In genomic region chr6:53437557-53438202, GRCh38 we compare ENCODE assay signal across 8 cellular contexts.
DNase-seq lines count a peak whose midpoint lies in the region; ATAC-seq, FAIRE-seq and TF ChIP-seq lines count a peak whose summit lies in the region.

No MANE protein-coding gene starts in this region.

- H3K36me3 ChIP-seq in liver (ENCODE audit: control insufficient read depth in 4 of 4, insufficient read depth in 3 of 4, low read depth in 1 of 4, low read length in 3 of 4), result no peaks in the 10 kb centered on the region

- TF ChIP-seq RAD21 in liver (IDR thresholded peaks at IDR 0.05), result peak; percentile 93 to 94

- H3K4me1 ChIP-seq in liver (ENCODE audit: control insufficient read depth in 4 of 4, insufficient read depth in 4 of 4, low read length in 3 of 4), result peaks cover 5 to 33% (median 16%) of the 10 kb centered on the region in 4 donors

- DNase-seq in Ammon's horn (ENCODE audit: low spot score), result peak; percentile 58
- DNase-seq in HuH-7.5 (ENCODE audit: low spot score), result peak; percentile 20
- DNase-seq in RPMI8226, result peak; percentile 52
- peak; percentile 95 for DNase-seq in choroid plexus epithelial cell (ENCODE audit: low read depth)
- DNase-seq in urothelium cell line (ENCODE audit: low spot score), result peak; percentile 67

- H3K4me3 ChIP-seq in choroid plexus epithelial cell (ENCODE audit: low read depth, low read length) (no peak overlapping the region), liver (ENCODE audit: low read depth in 1 of 3, low read length in 3 of 3) (no peak overlapping the region)

- no peaks in the 10 kb centered on the region for H3K9me3 ChIP-seq in liver (ENCODE audit: control insufficient read depth in 4 of 4, low read length in 3 of 4)

- H3K27ac ChIP-seq in liver (ENCODE audit: low read depth in 1 of 2, low read length in 2 of 2), result peak overlapping the region; percentile 24 to 43

- ATAC-seq in HG03571 (IDR thresholded peaks at IDR 0.05; ENCODE audit: unreplicated experiment), result no peak

- FAIRE-seq in urothelium cell line (lab: Jason Lieb, UNC), result peak; percentile 44

- TF ChIP-seq CTCF in GM12873 (IDR thresholded peaks at IDR 0.05; ENCODE audit: insufficient read depth, low read depth, low read length, missing control alignments), result peak; percentile 63
- peak; percentile 81 for TF ChIP-seq CTCF in choroid plexus epithelial cell (conservative IDR thresholded peaks at IDR 0.05; ENCODE audit: low read depth, low read length)
- peak; percentile 76 for TF ChIP-seq CTCF in liver (IDR thresholded peaks at IDR 0.05; ENCODE audit: low read depth, low read length, missing input control)

- no peak overlapping the region for H3K9ac ChIP-seq in liver (ENCODE audit: low read depth in 1 of 2, low read length in 2 of 2)

- no peaks in the 10 kb centered on the region for H3K27me3 ChIP-seq in liver (ENCODE audit: control insufficient read depth in 4 of 4, insufficient read depth in 4 of 4, low read length in 3 of 4)

- WGBS in liver, result 44% methylated on average over 5 of the region's 5 CpGs

TF ChIP-seq in liver, 16 proteins besides CTCF, POLR2A, EP300 and RAD21:
- TF ChIP-seq HNF4G (IDR thresholded peaks at IDR 0.05), result no peak
- no peak for TF ChIP-seq FOXA1 (IDR thresholded peaks at IDR 0.05)
- no peak for TF ChIP-seq REST (IDR thresholded peaks at IDR 0.05)
- TF ChIP-seq RXRA (IDR thresholded peaks at IDR 0.05), result peak in 1 of 2 donors; percentile 34
- TF ChIP-seq ATF3 (IDR thresholded peaks at IDR 0.05), result peak; percentile 38
- no peak for TF ChIP-seq MAX (IDR thresholded peaks at IDR 0.05)
- no peak for TF ChIP-seq TAF1 (conservative IDR thresholded peaks at IDR 0.05)
- no peak for TF ChIP-seq SP1 (IDR thresholded peaks at IDR 0.05)
- TF ChIP-seq ZBTB33 (IDR thresholded peaks at IDR 0.05), result no peak
- TF ChIP-seq FOXA2 (IDR thresholded peaks at IDR 0.05), result no peak
- no peak for TF ChIP-seq NR2F2 (IDR thresholded peaks at IDR 0.05)
- no peak for TF ChIP-seq HNF4A (conservative IDR thresholded peaks at IDR 0.05)
- no peak for TF ChIP-seq EGR1 (IDR thresholded peaks at IDR 0.05; ENCODE audit: low read depth in 2 of 2)
- TF ChIP-seq YY1 (IDR thresholded peaks at IDR 0.05), result peak; percentile 76

Comparison
In these comparisons a context has a peak if more than half of its experiments do, and no peak if none do; other contexts are left out.
1. DNase-seq: peak in every context shown above with its lines; median percentile 95 in choroid plexus epithelial cell; 67 in urothelium cell line; 58 in Ammon's horn; 52 in RPMI8226; 20 in HuH-7.5.